8 cellular contexts compared by ENCODE assay signal in the genomic region with DNA sequence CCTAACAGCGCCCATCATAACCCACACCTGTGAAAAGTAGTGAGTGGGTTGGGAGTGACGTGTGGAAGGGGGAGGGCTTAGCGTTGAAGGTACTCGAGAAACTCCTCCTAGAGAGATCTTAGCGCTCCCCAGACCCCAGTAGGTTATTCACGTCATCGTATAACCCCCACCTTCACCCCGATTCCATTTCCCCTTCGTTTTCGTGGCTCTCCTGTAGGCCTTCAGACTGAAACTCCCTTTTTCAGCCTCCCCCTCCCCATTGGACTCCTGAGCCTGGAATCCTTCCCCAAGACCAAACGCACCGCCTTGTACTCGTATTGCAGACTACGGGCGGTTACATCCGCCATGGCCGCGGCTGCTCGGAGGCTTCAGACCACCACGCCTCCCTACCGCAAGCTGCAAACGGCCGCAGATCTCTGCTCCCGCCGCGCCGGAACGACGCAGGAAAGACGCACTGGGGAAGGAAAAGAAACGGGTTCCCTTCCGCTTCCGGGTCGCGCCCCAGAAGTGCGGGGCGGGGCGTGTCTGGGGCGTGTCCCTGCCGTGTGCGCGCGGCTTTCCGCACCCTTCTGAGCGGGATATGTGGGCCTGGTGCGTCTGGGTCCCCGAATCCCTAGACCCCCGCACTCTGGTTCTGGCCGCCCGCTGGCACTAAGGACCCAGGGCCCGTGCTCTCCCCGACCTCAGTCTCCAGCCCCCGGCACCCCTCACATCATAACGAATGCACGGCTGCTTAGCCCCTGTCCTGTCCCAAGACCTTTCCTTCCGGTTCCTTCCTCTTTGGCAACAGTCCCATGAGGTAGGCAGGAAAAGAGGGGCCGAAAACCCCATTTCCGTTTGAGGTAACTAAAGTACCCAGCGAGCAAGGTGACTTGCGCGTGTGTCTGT. TPM values are rescaled to one million over a fixed set of nuclear protein-coding genes. Genes with fewer than 3 reads are reported as not detected.
DNase-seq lines count a peak whose midpoint lies in the region; ATAC-seq and TF ChIP-seq lines count a peak whose summit lies in the region.

A gene (minus strand): TSS at position 456 of the 888 bp plus-strand sequence. CDS start 109 bp downstream, at position 347.

- peak within 1 kb of the TSS; percentile 95 for H3K4me3 Mint-ChIP-seq in activated T-helper 2 cell treated with anti-CD3 and anti-CD28 coated beads, Interferon-gamma antibody, Interleukin-2, Interleukin-4, amounts not matched to agents 10 μg/mL and 5 μg/mL and 100 μg/mL, durations not matched to agents 14 hours and 24 hours and 36 hours (ENCODE audit: low read depth)
- peak within 1 kb of the TSS; percentile 98 for H3K4me3 Mint-ChIP-seq in natural killer cell

- H3K27me3 ChIP-seq in H7 (ENCODE audit: control insufficient read depth, insufficient read depth, low read length) (no peaks in the 10 kb centered on the region), MG63 (no peaks in the 10 kb centered on the region)

- TF ChIP-seq CTCF in natural killer cell (IDR thresholded peaks at IDR 0.05), result no peak

- intact Hi-C loops in activated T-helper 2 cell treated with anti-CD3 and anti-CD28 coated beads, Interferon-gamma antibody, Interleukin-2, Interleukin-4, amounts not matched to agents 10 μg/mL and 5 μg/mL and 100 μg/mL, durations not matched to agents 14 hours and 24 hours and 36 hours (cut with micrococcal nuclease), result loop anchor here (1.0 kb wide), 4 partner anchors 16 to 39 kb away; a partner anchor contains a TSS
- intact Hi-C loops in natural killer cell (cut with micrococcal nuclease), result loop anchor here (1.0 to 5.0 kb wide), 4 partner anchors 15 to 232 kb away; a partner anchor contains a TSS

- peak; percentile 90 to 95 (median 90) for ATAC-seq in natural killer cell

- no peaks in the 10 kb centered on the region for H3K9me3 ChIP-seq in MG63

- peak; percentile 92 for DNase-seq in ELF-1 (ENCODE audit: low read depth, low spot score)
- DNase-seq in H7, result peak; percentile 93
- DNase-seq in MG63, result peak; percentile 87
- DNase-seq in activated T-helper 2 cell treated with anti-CD3 and anti-CD28 coated beads, Interferon-gamma antibody, Interleukin-2, Interleukin-4, amounts not matched to agents 10 μg/mL and 5 μg/mL and 100 μg/mL, durations not matched to agents 14 hours and 24 hours and 36 hours (ENCODE audit: low spot score), result peak; percentile 88
- peak; percentile 70 for DNase-seq in fibroblast of peridontal ligament (ENCODE audit: extremely low read depth)
- peak; percentile 83 for DNase-seq in natural killer cell
- DNase-seq in stimulated activated naive CD4-positive, alpha-beta T cell (lab: John Stamatoyannopoulos, UW), result peak; percentile 83 to 91 (median 86)

- no peaks in the 10 kb centered on the region for H3K27me3 Mint-ChIP-seq in activated T-helper 2 cell treated with anti-CD3 and anti-CD28 coated beads, Interferon-gamma antibody, Interleukin-2, Interleukin-4, amounts not matched to agents 10 μg/mL and 5 μg/mL and 100 μg/mL, durations not matched to agents 14 hours and 24 hours and 36 hours (ENCODE audit: low read depth)
- no peaks in the 10 kb centered on the region for H3K27me3 Mint-ChIP-seq in natural killer cell (ENCODE audit: low read depth in 2 of 2)

- peaks cover 30% of the 10 kb centered on the region for H3K36me3 ChIP-seq in H7 (replicated peaks; ENCODE audit: control insufficient read depth, insufficient read depth, low read length)
- H3K36me3 ChIP-seq in MG63, result peaks cover 41% of the 10 kb centered on the region

- H3K36me3 Mint-ChIP-seq in activated T-helper 2 cell treated with anti-CD3 and anti-CD28 coated beads, Interferon-gamma antibody, Interleukin-2, Interleukin-4, amounts not matched to agents 10 μg/mL and 5 μg/mL and 100 μg/mL, durations not matched to agents 14 hours and 24 hours and 36 hours (ENCODE audit: low read depth), result peaks cover 63% of the 10 kb centered on the region
- H3K36me3 Mint-ChIP-seq in natural killer cell, result peaks cover 22% of the 10 kb centered on the region

- TF ChIP-seq POLR2A in Raji (IDR thresholded peaks at IDR 0.05; ENCODE audit: insufficient read depth, low read depth, low read length), result peak; percentile 91

- no peaks in the 10 kb centered on the region for H3K9me3 Mint-ChIP-seq in activated T-helper 2 cell treated with anti-CD3 and anti-CD28 coated beads, Interferon-gamma antibody, Interleukin-2, Interleukin-4, amounts not matched to agents 10 μg/mL and 5 μg/mL and 100 μg/mL, durations not matched to agents 14 hours and 24 hours and 36 hours
- H3K9me3 Mint-ChIP-seq in natural killer cell, result no peaks in the 10 kb centered on the region

- H3K4me3 ChIP-seq in H7 (ENCODE audit: insufficient read depth, low read depth, low read length) (peak within 1 kb of the TSS; percentile 55), MG63 (peak within 1 kb of the TSS; percentile 90)

- peak within 1 kb of the TSS; percentile 94 for H3K27ac Mint-ChIP-seq in activated T-helper 2 cell treated with anti-CD3 and anti-CD28 coated beads, Interferon-gamma antibody, Interleukin-2, Interleukin-4, amounts not matched to agents 10 μg/mL and 5 μg/mL and 100 μg/mL, durations not matched to agents 14 hours and 24 hours and 36 hours
- H3K27ac Mint-ChIP-seq in natural killer cell, result peak within 1 kb of the TSS; percentile 97 to 99

- peaks cover 45% of the 10 kb centered on the region for H3K4me1 Mint-ChIP-seq in activated T-helper 2 cell treated with anti-CD3 and anti-CD28 coated beads, Interferon-gamma antibody, Interleukin-2, Interleukin-4, amounts not matched to agents 10 μg/mL and 5 μg/mL and 100 μg/mL, durations not matched to agents 14 hours and 24 hours and 36 hours (ENCODE audit: low read depth)
- peaks cover 55 to 56% of the 10 kb centered on the region in 2 donors for H3K4me1 Mint-ChIP-seq in natural killer cell

RNA-seq across cellular contexts. Expression of the gene that starts here (rescaled TPM):
- 60.5 and 73.5 TPM in 2 replicates for total RNA-seq in H7 (2014; rRNA removed; shearing (Covaris generic))
- total RNA-seq in MG63 (2014; rRNA removed; shearing (Covaris generic); ENCODE audit: low replicate concordance), result 56.6 and 56.9 TPM in 2 replicates
- total RNA-seq in activated T-helper 2 cell treated with anti-CD3 and anti-CD28 coated beads, Interferon-gamma antibody, Interleukin-2, Interleukin-4, amounts not matched to agents 10 μg/mL and 5 μg/mL and 100 μg/mL, durations not matched to agents 14 hours and 24 hours and 36 hours, result 191 TPM in 2 replicates
- total RNA-seq in natural killer cell, result 100 to 1,000 TPM; 207 to 236 (median 228) TPM

Comparison
In these comparisons a context has a peak if more than half of its experiments do, and no peak if none do; other contexts are left out.
1. Peak in every context shown above with its lines: DNase-seq, ATAC-seq and H3K4me3 ChIP-seq.